Comparison of ENCODE assay signal across 36 cellular contexts in genomic region chr21:32593690-32594089, GRCh38. TPM values are rescaled to one million over a fixed set of nuclear protein-coding genes. Genes with fewer than 3 reads are reported as not detected.
"Had no signal": no experiment of that assay in that cellular context is flagged by ENCODE, and none has a peak within 500 bp of the region (broad histone marks: within the 10 kb centered on the region; RNA-seq: fewer than 3 reads in every experiment).

No MANE protein-coding gene starts in this region.

- DNase-seq: activated CD4-positive, alpha-beta memory T cell treated with anti-CD3 and anti-CD28 coated beads for 36 hours; activated CD4-positive, alpha-beta T cell treated with anti-CD3 and anti-CD28 coated beads for 36 hours; activated CD4-positive, alpha-beta T cell treated with anti-CD3 and anti-CD28 coated beads, Interleukin-2, amount 10 ng/mL, durations not matched to agents 24 days and 14 days; activated CD4-positive, CD25-positive, alpha-beta regulatory T cell; activated CD4-positive, CD25-positive, alpha-beta regulatory T cell treated with anti-CD3 and anti-CD28 coated beads, Interleukin-2, amount 50 U/mL, for 72 hours; activated CD8-positive, alpha-beta memory T cell treated with anti-CD3 and anti-CD28 coated beads, Interleukin-2, amount 10 ng/mL, durations not matched to agents 7 days and 5 days; activated CD8-positive, alpha-beta memory T cell treated with anti-CD3 and anti-CD28 coated beads, Interleukin-2, amount 50 U/mL, for 4 hours; activated CD8-positive, alpha-beta T cell treated with anti-CD3 and anti-CD28 coated beads, Interleukin-2, amount 10 ng/mL, durations not matched to agents 7 days and 5 days; activated effector memory CD4-positive, alpha-beta T cell treated with anti-CD3 and anti-CD28 coated beads, Interleukin-2, amount 50 U/mL, for 16 hours; activated naive CD4-positive, alpha-beta T cell treated with anti-CD3 and anti-CD28 coated beads for 36 hours; activated naive CD8-positive, alpha-beta T cell treated with anti-CD3 and anti-CD28 coated beads for 36 hours; activated naive CD8-positive, alpha-beta T cell treated with anti-CD3 and anti-CD28 coated beads, Interleukin-2, amount 50 U/mL, for 24 hours; activated T-cell treated with anti-CD3 and anti-CD28 coated beads, Interleukin-2, amount 50 U/mL, for 1 hour; activated T-cell treated with anti-CD3 and anti-CD28 coated beads, Interleukin-2, amount 50 U/mL, for 48 hours; adrenal gland; amygdala; aorta; body of pancreas; caudate nucleus; colonic mucosa; effector CD8-positive, alpha-beta T cell; esophagus squamous epithelium; foreskin melanocyte; head of caudate nucleus; T-cell; T-helper 17 cell; T1000; WERI-Rb-1 had no signal

- H3K9me3 ChIP-seq: adrenal gland, body of pancreas, colonic mucosa, esophagus squamous epithelium, gastroesophageal sphincter had no signal

- H3K27ac ChIP-seq: adrenal gland, body of pancreas, colonic mucosa, epithelial cell of prostate, esophagus squamous epithelium, gastroesophageal sphincter, WERI-Rb-1 had no signal

- H3K4me1 Mint-ChIP-seq: activated naive CD4-positive, alpha-beta T cell treated with anti-CD3 and anti-CD28 coated beads, Interleukin-2, amount 50 U/mL, for 24 hours; T-cell had no signal

- H3K27ac Mint-ChIP-seq: activated CD4-positive, alpha-beta memory T cell treated with anti-CD3 and anti-CD28 coated beads for 36 hours; activated CD4-positive, alpha-beta T cell treated with anti-CD3 and anti-CD28 coated beads for 36 hours; activated CD4-positive, alpha-beta T cell treated with anti-CD3 and anti-CD28 coated beads, Interleukin-2, amount 10 ng/mL, durations not matched to agents 24 days and 14 days; activated CD8-positive, alpha-beta memory T cell treated with anti-CD3 and anti-CD28 coated beads, Interleukin-2, amount 10 ng/mL, durations not matched to agents 7 days and 5 days; activated CD8-positive, alpha-beta T cell treated with anti-CD3 and anti-CD28 coated beads, Interleukin-2, amount 10 ng/mL, durations not matched to agents 7 days and 5 days; activated naive CD4-positive, alpha-beta T cell treated with anti-CD3 and anti-CD28 coated beads for 36 hours; activated naive CD4-positive, alpha-beta T cell treated with anti-CD3 and anti-CD28 coated beads, Interleukin-2, amount 50 U/mL, for 24 hours; activated naive CD8-positive, alpha-beta T cell treated with anti-CD3 and anti-CD28 coated beads for 36 hours; activated naive CD8-positive, alpha-beta T cell treated with anti-CD3 and anti-CD28 coated beads, Interleukin-2, amount 50 U/mL, for 24 hours; activated T-helper 1 cell treated with anti-CD3 and anti-CD28 coated beads, Interleukin-12 subunit alpha, Interleukin-12 subunit beta, Interleukin-2, Interleukin-4 antibody, amounts not matched to agents 30 ng/mL and 10 ng/mL and 1 ng/mL, durations not matched to agents 14 hours and 24 hours and 36 hours; activated T-helper 2 cell treated with anti-CD3 and anti-CD28 coated beads, Interferon-gamma antibody, Interleukin-2, Interleukin-4, amounts not matched to agents 10 μg/mL and 5 μg/mL and 100 μg/mL, durations not matched to agents 14 hours and 24 hours and 36 hours; T-cell; T-helper 17 cell; T-helper 2 cell treated with Interferon-gamma antibody and Interleukin-4, amounts not matched to agents 5 μg/mL and 100 μg/mL, for 36 hours had no signal

- H3K27me3 ChIP-seq: adrenal gland, body of pancreas, colonic mucosa, esophagus squamous epithelium, gastroesophageal sphincter had no signal

- H3K36me3 Mint-ChIP-seq: activated CD4-positive, alpha-beta memory T cell treated with anti-CD3 and anti-CD28 coated beads for 36 hours; activated CD8-positive, alpha-beta memory T cell treated with anti-CD3 and anti-CD28 coated beads, Interleukin-2, amount 10 ng/mL, durations not matched to agents 7 days and 5 days; activated naive CD4-positive, alpha-beta T cell treated with anti-CD3 and anti-CD28 coated beads, Interleukin-2, amount 50 U/mL, for 24 hours; activated naive CD8-positive, alpha-beta T cell treated with anti-CD3 and anti-CD28 coated beads for 36 hours; T-cell had no signal

- H3K4me1 ChIP-seq: adrenal gland, body of pancreas, colonic mucosa had no signal

- H3K27me3 Mint-ChIP-seq: activated CD4-positive, alpha-beta memory T cell treated with anti-CD3 and anti-CD28 coated beads for 36 hours; activated CD4-positive, alpha-beta T cell treated with anti-CD3 and anti-CD28 coated beads for 36 hours; activated CD4-positive, alpha-beta T cell treated with anti-CD3 and anti-CD28 coated beads, Interleukin-2, amount 10 ng/mL, durations not matched to agents 24 days and 14 days; activated CD8-positive, alpha-beta memory T cell treated with anti-CD3 and anti-CD28 coated beads, Interleukin-2, amount 10 ng/mL, durations not matched to agents 7 days and 5 days; activated naive CD4-positive, alpha-beta T cell treated with anti-CD3 and anti-CD28 coated beads, Interleukin-2, amount 50 U/mL, for 24 hours; activated naive CD8-positive, alpha-beta T cell treated with anti-CD3 and anti-CD28 coated beads for 36 hours; activated naive CD8-positive, alpha-beta T cell treated with anti-CD3 and anti-CD28 coated beads, Interleukin-2, amount 50 U/mL, for 24 hours; T-cell; T-helper 17 cell had no signal

- H3K9me3 Mint-ChIP-seq: activated CD4-positive, alpha-beta memory T cell treated with anti-CD3 and anti-CD28 coated beads for 36 hours; activated CD4-positive, alpha-beta T cell treated with anti-CD3 and anti-CD28 coated beads, Interleukin-2, amount 10 ng/mL, durations not matched to agents 24 days and 14 days; activated naive CD4-positive, alpha-beta T cell treated with anti-CD3 and anti-CD28 coated beads for 36 hours; activated naive CD4-positive, alpha-beta T cell treated with anti-CD3 and anti-CD28 coated beads, Interleukin-2, amount 50 U/mL, for 24 hours; activated naive CD8-positive, alpha-beta T cell treated with anti-CD3 and anti-CD28 coated beads for 36 hours; activated naive CD8-positive, alpha-beta T cell treated with anti-CD3 and anti-CD28 coated beads, Interleukin-2, amount 50 U/mL, for 24 hours; activated T-helper 1 cell treated with anti-CD3 and anti-CD28 coated beads, Interleukin-12 subunit alpha, Interleukin-12 subunit beta, Interleukin-2, Interleukin-4 antibody, amounts not matched to agents 30 ng/mL and 10 ng/mL and 1 ng/mL, durations not matched to agents 14 hours and 24 hours and 36 hours; activated T-helper 2 cell treated with anti-CD3 and anti-CD28 coated beads, Interferon-gamma antibody, Interleukin-2, Interleukin-4, amounts not matched to agents 10 μg/mL and 5 μg/mL and 100 μg/mL, durations not matched to agents 14 hours and 24 hours and 36 hours; T-cell; T-helper 2 cell treated with Interferon-gamma antibody and Interleukin-4, amounts not matched to agents 5 μg/mL and 100 μg/mL, for 36 hours had no signal

- H3K4me3 Mint-ChIP-seq: activated CD4-positive, alpha-beta memory T cell treated with anti-CD3 and anti-CD28 coated beads for 36 hours; activated CD4-positive, alpha-beta T cell treated with anti-CD3 and anti-CD28 coated beads for 36 hours; activated CD4-positive, alpha-beta T cell treated with anti-CD3 and anti-CD28 coated beads, Interleukin-2, amount 10 ng/mL, durations not matched to agents 24 days and 14 days; activated CD8-positive, alpha-beta memory T cell treated with anti-CD3 and anti-CD28 coated beads, Interleukin-2, amount 10 ng/mL, durations not matched to agents 7 days and 5 days; activated CD8-positive, alpha-beta T cell treated with anti-CD3 and anti-CD28 coated beads, Interleukin-2, amount 10 ng/mL, durations not matched to agents 7 days and 5 days; activated naive CD4-positive, alpha-beta T cell treated with anti-CD3 and anti-CD28 coated beads for 36 hours; activated naive CD4-positive, alpha-beta T cell treated with anti-CD3 and anti-CD28 coated beads, Interleukin-2, amount 50 U/mL, for 24 hours; activated naive CD8-positive, alpha-beta T cell treated with anti-CD3 and anti-CD28 coated beads for 36 hours; activated naive CD8-positive, alpha-beta T cell treated with anti-CD3 and anti-CD28 coated beads, Interleukin-2, amount 50 U/mL, for 24 hours; activated T-helper 1 cell treated with anti-CD3 and anti-CD28 coated beads, Interleukin-12 subunit alpha, Interleukin-12 subunit beta, Interleukin-2, Interleukin-4 antibody, amounts not matched to agents 30 ng/mL and 10 ng/mL and 1 ng/mL, durations not matched to agents 14 hours and 24 hours and 36 hours; T-cell; T-helper 17 cell; T-helper 2 cell treated with Interferon-gamma antibody and Interleukin-4, amounts not matched to agents 5 μg/mL and 100 μg/mL, for 36 hours had no signal

- ATAC-seq: activated CD4-positive, alpha-beta T cell treated with anti-CD3 and anti-CD28 coated beads for 36 hours; activated CD8-positive, alpha-beta memory T cell treated with anti-CD3 and anti-CD28 coated beads, Interleukin-2, amount 10 ng/mL, durations not matched to agents 7 days and 5 days; activated naive CD8-positive, alpha-beta T cell treated with anti-CD3 and anti-CD28 coated beads, Interleukin-2, amount 50 U/mL, for 24 hours; body of pancreas; gastroesophageal sphincter; T-cell; T-helper 17 cell had no signal

- H3K4me3 ChIP-seq: adrenal gland, body of pancreas, colonic mucosa, esophagus squamous epithelium, gastroesophageal sphincter had no signal

- H3K36me3 ChIP-seq: colonic mucosa had no signal

RNA-seq across cellular contexts. Expression of gene TCP10L, which starts 8.4 kb away (rescaled TPM):
- total RNA-seq: activated CD8-positive, alpha-beta memory T cell treated with anti-CD3 and anti-CD28 coated beads, Interleukin-2, amount 10 ng/mL, durations not matched to agents 7 days and 5 days; endothelial cell of umbilical vein; fibroblast of villous mesenchyme had no signal
